In the genomic region with DNA sequence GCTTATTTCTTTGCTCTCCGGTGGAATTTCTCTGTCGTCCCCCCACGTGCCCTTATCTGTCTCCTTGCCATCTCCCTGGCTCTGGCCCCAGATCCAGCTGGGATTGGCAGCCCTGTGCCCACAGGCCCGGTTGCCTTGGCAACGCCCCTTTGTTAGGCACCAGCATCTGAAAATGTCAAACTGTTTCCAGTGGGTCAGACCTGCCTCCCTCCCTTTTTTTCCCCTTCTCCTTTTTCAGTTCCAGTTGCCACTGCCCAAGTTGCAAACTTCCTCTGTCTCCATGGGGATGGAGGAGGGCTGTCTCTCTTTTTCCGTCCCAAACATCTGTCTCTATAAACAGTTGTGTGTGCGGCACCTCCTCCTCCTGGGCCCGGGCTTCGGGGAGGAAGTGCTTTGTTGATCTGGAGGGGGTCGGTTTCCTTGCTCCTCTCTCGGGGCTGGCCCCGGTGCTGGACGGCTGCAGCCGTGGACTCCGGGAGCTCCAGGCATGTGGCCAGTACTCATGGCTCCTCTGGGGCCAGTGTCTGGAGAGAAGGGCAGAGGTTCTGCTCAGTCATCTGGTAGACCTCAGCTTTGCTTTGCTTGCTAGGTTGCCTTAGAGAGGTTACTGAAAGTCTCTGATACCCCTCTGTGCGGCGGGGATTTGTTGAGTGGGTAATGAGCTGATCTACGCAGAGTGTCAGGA, we compare ENCODE assay signal across 8 cellular contexts. TPM values are rescaled to one million over a fixed set of nuclear protein-coding genes. Genes with fewer than 3 reads are reported as not detected.
DNase-seq lines count a peak whose midpoint lies in the region; ATAC-seq and TF ChIP-seq lines count a peak whose summit lies in the region.

No MANE protein-coding gene starts in this region.

- ATAC-seq in activated T-cell treated with anti-CD3 and anti-CD28 coated beads, Interleukin-2, amount 50 U/mL, for 72 hours (replicated peaks in 1 of 2): peak; percentile 38 to 52

- peak; percentile 94 for DNase-seq in DMS 273 (lab: John Stamatoyannopoulos, UW; ENCODE audit: unreplicated experiment)
- peak; percentile 80 for DNase-seq in MG63
- no peak for DNase-seq in activated T-cell treated with anti-CD3 and anti-CD28 coated beads, Interleukin-2, amount 50 U/mL, for 72 hours
- DNase-seq in glomerular visceral epithelial cell (ENCODE audit: extremely low spot score): peak; percentile 45
- DNase-seq in ovary: peak; percentile 80 to 89 (median 85)
- no peak for DNase-seq in COLO829 (ENCODE audit: low spot score)
- DNase-seq in NCI-H128 (lab: John Stamatoyannopoulos, UW; ENCODE audit: unreplicated experiment): no peak
- no peak for DNase-seq in cortex of kidney (lab: John Stamatoyannopoulos, UW)

- H3K4me3 ChIP-seq in MG63 (no peak overlapping the region), ovary (peak overlapping the region; percentile 1)

- H3K27me3 ChIP-seq in MG63 (no peaks in the 10 kb centered on the region), ovary (no peaks in the 10 kb centered on the region)

- no peaks in the 10 kb centered on the region for H3K27me3 Mint-ChIP-seq in activated T-cell treated with anti-CD3 and anti-CD28 coated beads, Interleukin-2, amount 50 U/mL, for 72 hours (ENCODE audit: low read depth)

- peak; percentile 46 for TF ChIP-seq POLR2A in ovary (IDR thresholded peaks at IDR 0.05)

- no peaks in the 10 kb centered on the region for H3K36me3 Mint-ChIP-seq in activated T-cell treated with anti-CD3 and anti-CD28 coated beads, Interleukin-2, amount 50 U/mL, for 72 hours (ENCODE audit: insufficient read depth in 2 of 2)

- no peak for TF ChIP-seq CTCF in ovary (IDR thresholded peaks at IDR 0.05)

- 11 to 13% (median 12%) methylated on average over 18 of the region's 18 CpGs for WGBS in ovary, 3 donors

- H3K27ac ChIP-seq in ovary: peak overlapping the region; percentile 23 to 80

- H3K4me1 ChIP-seq in ovary (ENCODE audit: insufficient read depth): peaks cover 7% of the 10 kb centered on the region

- H3K9me3 ChIP-seq in MG63: no peaks in the 10 kb centered on the region
- no peaks in the 10 kb centered on the region for H3K9me3 ChIP-seq in ovary

- H3K4me1 Mint-ChIP-seq in activated T-cell treated with anti-CD3 and anti-CD28 coated beads, Interleukin-2, amount 50 U/mL, for 72 hours (ENCODE audit: low read depth): peaks cover 29% of the 10 kb centered on the region

- H3K4me3 Mint-ChIP-seq in activated T-cell treated with anti-CD3 and anti-CD28 coated beads, Interleukin-2, amount 50 U/mL, for 72 hours: peak overlapping the region; percentile 52 to 63

- H3K36me3 ChIP-seq in MG63 (no peaks in the 10 kb centered on the region), ovary (no peaks in the 10 kb centered on the region)

- no peaks in the 10 kb centered on the region for H3K9me3 Mint-ChIP-seq in activated T-cell treated with anti-CD3 and anti-CD28 coated beads, Interleukin-2, amount 50 U/mL, for 72 hours

- peak overlapping the region; percentile 84 for H3K27ac Mint-ChIP-seq in activated T-cell treated with anti-CD3 and anti-CD28 coated beads, Interleukin-2, amount 50 U/mL, for 72 hours

- intact Hi-C loops in ovary (cut with DNase I): loop anchor here in 1 of 4 donors (2.0 kb wide), 1 partner anchor 16 kb away; no protein-coding TSS in a partner anchor

- peak; percentile 9 for TF ChIP-seq EP300 in ovary (IDR thresholded peaks at IDR 0.05)

RNA-seq across cellular contexts. Expression of a gene that starts 35.3 kb away (rescaled TPM):
- total RNA-seq in MG63 (2014; rRNA removed; shearing (Covaris generic); ENCODE audit: low replicate concordance): 23.4 and 32.9 TPM in 2 replicates
- total RNA-seq in activated T-cell treated with anti-CD3 and anti-CD28 coated beads, Interleukin-2, amount 50 U/mL, for 72 hours: 100 to 1,000 TPM; 164 to 212 TPM
- total RNA-seq in ovary: 100 to 1,000 TPM in 2 of 7 donors, 10 to 100 TPM in 5; 14.4 to 284 (median 56.5) TPM
- polyA plus RNA-seq in ovary: 10 to 100 TPM; 21.9 to 69.5 TPM

RNA-seq across cellular contexts. Expression of a gene that starts 53.9 kb away (rescaled TPM):
- 47.3 and 48.7 TPM in 2 replicates for total RNA-seq in MG63 (2014; rRNA removed; shearing (Covaris generic); ENCODE audit: low replicate concordance)
- total RNA-seq in activated T-cell treated with anti-CD3 and anti-CD28 coated beads, Interleukin-2, amount 50 U/mL, for 72 hours: 100 to 1,000 TPM in 1 of 2 donors, 10 to 100 TPM in 1; 81.6 to 101 TPM
- 10 to 100 TPM; 27.2 to 50.2 (median 37.6) TPM for total RNA-seq in ovary
- polyA plus RNA-seq in ovary: 10 to 100 TPM; 13.5 to 28.7 TPM

Comparison
In these comparisons a context has a peak if more than half of its experiments do, and no peak if none do; other contexts are left out.
1. DNase-seq: peak in DMS 273 (single experiment), MG63 (single experiment), glomerular visceral epithelial cell (single experiment) and ovary (5 of 5); none in activated T-cell treated with anti-CD3 and anti-CD28 coated beads, Interleukin-2, amount 50 U/mL, for 72 hours (0 of 2), COLO829 (single experiment), NCI-H128 (single experiment) and cortex of kidney (single experiment).